In genomic region chr2:105294046-105294445, GRCh38 we compare ENCODE assay signal across 17 cellular contexts. TPM values are rescaled to one million over a fixed set of nuclear protein-coding genes. Genes with fewer than 3 reads are reported as not detected.
DNase-seq lines count a peak whose midpoint lies in the region.
"Had no signal": no experiment of that assay in that cellular context is flagged by ENCODE, and none has a peak within 500 bp of the region (broad histone marks: within the 10 kb centered on the region; RNA-seq: fewer than 3 reads in every experiment).

No MANE protein-coding gene starts in this region.

- peak overlapping the region; percentile 25 for H3K56ac ChIP-seq in mesendoderm (ENCODE audit: low read length)

- H3K9me3 ChIP-seq in SJSA1 (replicated peaks): no peaks in the 10 kb centered on the region

- no peaks in the 10 kb centered on the region for H3K79me2 ChIP-seq in mesendoderm (ENCODE audit: control insufficient read depth, insufficient read depth, low read length)

- H3K27me3 ChIP-seq in SJSA1 (replicated peaks) (no peaks in the 10 kb centered on the region), mesendoderm (ENCODE audit: insufficient read depth, low read length, poor library complexity) (no peaks in the 10 kb centered on the region)

- H4K8ac ChIP-seq in mesendoderm (ENCODE audit: low read depth, low read length): no peak overlapping the region

- H2AK5ac ChIP-seq in mesendoderm (ENCODE audit: low read length): no peak overlapping the region

- no peak overlapping the region for H3K4me2 ChIP-seq in mesendoderm (ENCODE audit: low read length)
- H3K4me2 ChIP-seq: PC-9 had no signal

- H2BK15ac ChIP-seq in mesendoderm (replicated peaks; ENCODE audit: low read depth): no peak overlapping the region

- H3K23ac ChIP-seq in mesendoderm (ENCODE audit: low read length): no peak overlapping the region

- H3K27ac ChIP-seq in SJSA1 (peak overlapping the region; percentile 73), mesendoderm (ENCODE audit: low read depth, low read length) (no peak overlapping the region), substantia nigra (ENCODE audit: low read depth, low read length, poor library complexity, severe bottlenecking) (peak overlapping the region; percentile 28)
- H3K27ac ChIP-seq: PC-9 had no signal

- no peaks in the 10 kb centered on the region for H3K79me1 ChIP-seq in mesendoderm (ENCODE audit: low read length)

- no peak overlapping the region for H3K4me3 ChIP-seq in SJSA1
- no peak overlapping the region for H3K4me3 ChIP-seq in mesendoderm (ENCODE audit: low read length)
- H3K4me3 ChIP-seq: K562, PC-9 had no signal

- H3K36me3 ChIP-seq in SJSA1: peaks cover 46% of the 10 kb centered on the region
- H3K36me3 ChIP-seq in mesendoderm (ENCODE audit: control insufficient read depth, insufficient read depth, low read length): peaks cover 3% of the 10 kb centered on the region

- DNase-seq in SJSA1 (ENCODE audit: low read depth in 1 of 2, low spot score in 2 of 2) (peak; percentile 64 to 83), epidermal melanocyte (ENCODE audit: insufficient read length, low spot score) (peak; percentile 67), mesendoderm (no peak), substantia nigra (lab: John Stamatoyannopoulos, UW) (no peak), DMS114 treated with DMSO at 0.1 percent for 48 hours (lab: John Stamatoyannopoulos, UW; ENCODE audit: unreplicated experiment) (no peak), NCI-H510A (lab: John Stamatoyannopoulos, UW) (no peak)
- DNase-seq in activated effector memory CD4-positive, alpha-beta T cell treated with Interleukin-2 at 50 U/mL for 16 hours: no peak
- DNase-seq: ACHN; CD4-positive, CD25-positive, alpha-beta regulatory T cell; GDM1; GOT3; NCI-H1092; NCI-H1694; NCI-H2107; NCI-H345; PC-9 had no signal

- H3K9ac ChIP-seq in mesendoderm (ENCODE audit: low read length): no peak overlapping the region

- no peak overlapping the region for H3K4ac ChIP-seq in mesendoderm (ENCODE audit: low read depth, low read length)

- no CpG with 5 or more reads among the region's 6 CpGs for WGBS in mesendoderm (ENCODE audit: extremely low coverage, insufficient coverage, low lambda C conversion rate)

- no peak overlapping the region for H3K18ac ChIP-seq in mesendoderm (ENCODE audit: low read length)

- no peak overlapping the region for H2BK120ac ChIP-seq in mesendoderm (ENCODE audit: low read depth, low read length)

- H3K4me1 ChIP-seq in SJSA1 (replicated peaks): peaks cover 61% of the 10 kb centered on the region
- H3K4me1 ChIP-seq in mesendoderm (ENCODE audit: control insufficient read depth, low read depth, low read length): no peaks in the 10 kb centered on the region

- no peak overlapping the region for H4K5ac ChIP-seq in mesendoderm (ENCODE audit: low read length)

- no peak overlapping the region for H2BK5ac ChIP-seq in mesendoderm (ENCODE audit: low read length)

RNA-seq across cellular contexts. Expression of gene TGFBRAP1, which starts 35.5 kb away (rescaled TPM):
- total RNA-seq in SJSA1 (2014; rRNA removed; shearing (Covaris generic)): 16.5 and 25.8 TPM in 2 replicates
- polyA plus RNA-seq in mesendoderm (2013, experiment 1 of 2): 11.9 TPM
- 12.3 TPM for polyA plus RNA-seq in mesendoderm (2013, experiment 2 of 2)

RNA-seq across cellular contexts. Expression of gene C2orf49, which starts 43.3 kb away (rescaled TPM):
- total RNA-seq in SJSA1 (2014; rRNA removed; shearing (Covaris generic)): 18.6 and 19.6 TPM in 2 replicates
- polyA plus RNA-seq in mesendoderm (2013, experiment 1 of 2): 16.4 TPM
- 15.7 TPM for polyA plus RNA-seq in mesendoderm (2013, experiment 2 of 2)

RNA-seq across cellular contexts. Expression of gene GPR45, which starts 52.5 kb away (rescaled TPM):
- total RNA-seq in SJSA1 (2014; rRNA removed; shearing (Covaris generic)): 0.16 and 0.29 TPM in 2 replicates
- polyA plus RNA-seq in mesendoderm (2013, experiment 1 of 2): 0.20 TPM
- 0.17 TPM for polyA plus RNA-seq in mesendoderm (2013, experiment 2 of 2)
- total RNA-seq: CD4-positive, CD25-positive, alpha-beta regulatory T cell; K562; PC-9 had no signal
- polyA plus RNA-seq: CD4-positive, CD25-positive, alpha-beta regulatory T cell; K562 had no signal

Comparison
In these comparisons a context has a peak if more than half of its experiments do, and no peak if none do; other contexts are left out.
1. DNase-seq: peak in SJSA1 (2 of 2) and epidermal melanocyte (single experiment); none in mesendoderm (single experiment), substantia nigra (0 of 49), activated effector memory CD4-positive, alpha-beta T cell treated with Interleukin-2 at 50 U/mL for 16 hours (single experiment), DMS114 treated with DMSO at 0.1 percent for 48 hours (single experiment) and NCI-H510A (single experiment).